8 cellular contexts compared by ENCODE assay signal in the genomic region with DNA sequence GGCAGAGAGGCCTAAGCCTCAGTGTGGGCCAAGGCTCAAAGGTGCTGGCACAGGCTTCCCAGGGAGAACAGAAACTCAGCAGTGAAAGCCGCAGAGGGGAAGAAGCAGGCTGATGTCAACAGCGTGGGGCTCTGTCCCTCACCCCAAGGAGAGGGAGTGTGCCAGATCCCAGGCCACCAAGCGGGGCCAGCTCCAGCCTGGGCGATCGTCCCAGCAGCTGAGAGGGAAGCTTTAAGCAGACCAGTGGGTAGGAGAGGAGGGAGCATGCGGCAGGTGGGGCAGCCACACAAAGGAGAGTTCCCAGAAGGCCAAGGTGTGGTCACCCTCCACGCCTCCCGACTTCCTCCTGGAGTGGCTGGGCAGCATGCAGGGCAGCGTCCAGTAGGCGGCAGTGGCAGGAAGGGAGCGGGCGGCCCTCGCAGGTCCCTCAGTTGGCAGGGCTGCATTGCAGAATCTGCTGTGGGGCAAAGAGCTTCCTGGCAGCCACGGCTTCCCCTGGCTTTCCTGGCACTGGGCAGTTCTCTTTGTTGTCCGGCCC. TPM values are rescaled to one million over a fixed set of nuclear protein-coding genes. Genes with fewer than 3 reads are reported as not detected.
DNase-seq lines count a peak whose midpoint lies in the region; ATAC-seq, FAIRE-seq and TF ChIP-seq lines count a peak whose summit lies in the region.

No MANE protein-coding gene starts in this region.

- WGBS in stomach, 5 donors = 12 to 43% (median 23%) methylated on average over 10 to 15 of the region's 15 CpGs

- TF ChIP-seq CTCF in kidney (IDR thresholded peaks at IDR 0.05; ENCODE audit: borderline replicate concordance, extremely low read depth, insufficient read depth) (peak; percentile 77), stomach (IDR thresholded peaks at IDR 0.05) (peak in 5 of 7 experiments; percentile 65 to 95 (median 69))

- no peaks in the 10 kb centered on the region for H3K27me3 Mint-ChIP-seq in activated CD4-positive, alpha-beta memory T cell treated with anti-CD3 and anti-CD28 coated beads, Interleukin-2, amount 10 ng/mL, durations not matched to agents 7 days and 5 days

- H3K4me3 ChIP-seq in kidney (ENCODE audit: low read length in 2 of 2) (no peak overlapping the region), stomach (peak overlapping the region in 2 of 4 donors; percentile 3 to 11)

- TF ChIP-seq EP300 in stomach (IDR thresholded peaks at IDR 0.05) = peak; percentile 14

- peak in 1 of 4 donors; percentile 17 for TF ChIP-seq POLR2A in stomach (IDR thresholded peaks at IDR 0.05)

- H3K9ac ChIP-seq in kidney (ENCODE audit: low read length in 2 of 2) = no peak overlapping the region

- no peaks in the 10 kb centered on the region for H3K9me3 ChIP-seq in kidney (ENCODE audit: control insufficient read depth in 1 of 2, low read length in 2 of 2)
- H3K9me3 ChIP-seq in stomach = no peaks in the 10 kb centered on the region

- intact Hi-C loops in kidney (cut with DNase I) (loop anchor here (10.0 kb wide), 1 partner anchor 60 kb away; no protein-coding TSS in a partner anchor), stomach (cut with DNase I; ENCODE audit: low total_unique reads) (no loop called here)

- peaks cover 72% of the 10 kb centered on the region for H3K4me1 Mint-ChIP-seq in activated CD4-positive, alpha-beta memory T cell treated with anti-CD3 and anti-CD28 coated beads, Interleukin-2, amount 10 ng/mL, durations not matched to agents 7 days and 5 days

- H3K4me1 ChIP-seq in kidney (ENCODE audit: control insufficient read depth in 1 of 2, insufficient read depth in 1 of 2, low read depth in 1 of 2, low read length in 2 of 2) (peaks cover 40 to 47% of the 10 kb centered on the region in 2 donors), stomach (peaks cover 81 to 91% (median 85%) of the 10 kb centered on the region in 4 donors)

- H3K4me3 Mint-ChIP-seq in activated CD4-positive, alpha-beta memory T cell treated with anti-CD3 and anti-CD28 coated beads, Interleukin-2, amount 10 ng/mL, durations not matched to agents 7 days and 5 days = no peak overlapping the region

- H3K27ac ChIP-seq in kidney (ENCODE audit: low read depth in 2 of 2, low read length in 2 of 2) = peak overlapping the region; percentile 85 to 87
- H3K27ac ChIP-seq in stomach = peak overlapping the region; percentile 87 to 97 (median 93)

- no peaks in the 10 kb centered on the region for H3K9me3 Mint-ChIP-seq in activated CD4-positive, alpha-beta memory T cell treated with anti-CD3 and anti-CD28 coated beads, Interleukin-2, amount 10 ng/mL, durations not matched to agents 7 days and 5 days

- H3K27me3 ChIP-seq in stomach = no peaks in the 10 kb centered on the region

- H3K36me3 Mint-ChIP-seq in activated CD4-positive, alpha-beta memory T cell treated with anti-CD3 and anti-CD28 coated beads, Interleukin-2, amount 10 ng/mL, durations not matched to agents 7 days and 5 days (ENCODE audit: low read depth) = peaks cover 58% of the 10 kb centered on the region

- DNase-seq in HT-29 (ENCODE audit: low spot score) (peak; percentile 93), kidney (peak; percentile 96), stomach (peak; percentile 96), SK-N-DZ (ENCODE audit: low spot score) (no peak), NCI-H146 (lab: John Stamatoyannopoulos, UW) (no peak), HPDE6-E6E7 (ENCODE audit: extremely low spot score) (no peak)
- no peak for DNase-seq in activated CD4-positive, alpha-beta memory T cell treated with anti-CD3 and anti-CD28 coated beads, Interleukin-2, amount 10 ng/mL, durations not matched to agents 7 days and 5 days

- CTCF ChIA-PET in activated CD4-positive, alpha-beta memory T cell treated with anti-CD3 and anti-CD28 coated beads, Interleukin-2, amount 10 ng/mL, durations not matched to agents 7 days and 5 days (lab: Charles Lee) = interaction anchor here (1.0 to 4.1 kb wide), 5 partner anchors 27 to 154 kb away, joined by 3 to 35 read pairs (median 20); no protein-coding TSS in a partner anchor

- no peak for FAIRE-seq in kidney (lab: Jason Lieb, UNC)

- H3K36me3 ChIP-seq in kidney (ENCODE audit: control insufficient read depth in 1 of 2, insufficient read depth in 2 of 2, low read length in 2 of 2) (peaks cover 0 to 3% of the 10 kb centered on the region in 2 donors), stomach (peaks cover 6 to 24% (median 21%) of the 10 kb centered on the region in 4 donors)

- peak overlapping the region; percentile 90 for H3K27ac Mint-ChIP-seq in activated CD4-positive, alpha-beta memory T cell treated with anti-CD3 and anti-CD28 coated beads, Interleukin-2, amount 10 ng/mL, durations not matched to agents 7 days and 5 days

- POLR2A ChIA-PET in activated CD4-positive, alpha-beta memory T cell treated with anti-CD3 and anti-CD28 coated beads, Interleukin-2, amount 10 ng/mL, durations not matched to agents 7 days and 5 days (lab: Charles Lee) = interaction anchor here (1.8 to 10.2 kb wide), 3 partner anchors 11 to 40 kb away, joined by 4 to 69 read pairs (median 12); a partner anchor contains a TSS

- ATAC-seq in GM18867 (IDR thresholded peaks at IDR 0.05; ENCODE audit: unreplicated experiment) = no peak

RNA-seq across cellular contexts. Expression of a gene that starts 6.0 kb away (rescaled TPM):
- total RNA-seq in HT-29 (2014; rRNA removed; shearing (Covaris generic)) = 225 and 231 TPM in 2 replicates
- total RNA-seq in activated CD4-positive, alpha-beta memory T cell treated with anti-CD3 and anti-CD28 coated beads, Interleukin-2, amount 10 ng/mL, durations not matched to agents 7 days and 5 days = 10 to 100 TPM; 63.6 to 64.0 TPM
- total RNA-seq in kidney (165 TPM), stomach (100 to 1,000 TPM in 1 of 5 donors, 10 to 100 TPM in 4; 28.6 to 219 (median 44.9) TPM)
- polyA plus RNA-seq in kidney (ENCODE audit: insufficient read depth, low read depth, low replicate concordance) (149 TPM), stomach (100 to 1,000 TPM in 1 of 3 donors, 10 to 100 TPM in 2; 36.0 to 151 (median 71.7) TPM)
- polyA plus RNA-seq in SK-N-DZ (2014; cell fraction: cytosol; rRNA removed) = 6.6 and 7.1 TPM in 2 replicates
- polyA plus RNA-seq in SK-N-DZ (2014; cell fraction: nucleus; rRNA removed) = 11.0 and 12.7 TPM in 2 replicates

RNA-seq across cellular contexts. Expression of a gene that starts 12.5 kb away (rescaled TPM):
- total RNA-seq in HT-29 (2014; rRNA removed; shearing (Covaris generic)) = 379 and 400 TPM in 2 replicates
- 100 to 1,000 TPM; 109 to 117 TPM for total RNA-seq in activated CD4-positive, alpha-beta memory T cell treated with anti-CD3 and anti-CD28 coated beads, Interleukin-2, amount 10 ng/mL, durations not matched to agents 7 days and 5 days
- total RNA-seq in kidney = 12.7 TPM
- polyA plus RNA-seq in kidney (ENCODE audit: insufficient read depth, low read depth, low replicate concordance) = 9.3 TPM
- 10 to 100 TPM in 4 of 5 donors, 1 to 10 TPM in 1; 4.5 to 35.6 (median 17.8) TPM for total RNA-seq in stomach
- 10 to 100 TPM in 2 of 3 donors, 1 to 10 TPM in 1; 8.7 to 38.1 (median 17.7) TPM for polyA plus RNA-seq in stomach
- polyA plus RNA-seq in SK-N-DZ (2014; cell fraction: cytosol; rRNA removed) = 77.3 and 87.6 TPM in 2 replicates
- 44.3 and 60.3 TPM in 2 replicates for polyA plus RNA-seq in SK-N-DZ (2014; cell fraction: nucleus; rRNA removed)

RNA-seq across cellular contexts. Expression of a gene that starts 12.8 kb away (rescaled TPM):
- total RNA-seq in HT-29 (2014; rRNA removed; shearing (Covaris generic)) = 36.6 and 45.1 TPM in 2 replicates
- 10 to 100 TPM in 1 of 2 experiments, 1 to 10 TPM in 1; 9.2 to 14.0 TPM for total RNA-seq in activated CD4-positive, alpha-beta memory T cell treated with anti-CD3 and anti-CD28 coated beads, Interleukin-2, amount 10 ng/mL, durations not matched to agents 7 days and 5 days
- total RNA-seq in kidney (63.9 TPM), stomach (100 to 1,000 TPM in 3 of 5 donors, 10 to 100 TPM in 2; 29.6 to 189 (median 109) TPM)
- polyA plus RNA-seq in kidney (ENCODE audit: insufficient read depth, low read depth, low replicate concordance) (118 TPM), stomach (10 to 100 TPM; 25.7 to 39.7 (median 27.2) TPM)
- 49.4 and 55.0 TPM in 2 replicates for polyA plus RNA-seq in SK-N-DZ (2014; cell fraction: cytosol; rRNA removed)
- polyA plus RNA-seq in SK-N-DZ (2014; cell fraction: nucleus; rRNA removed) = 43.4 and 56.3 TPM in 2 replicates

RNA-seq across cellular contexts. Expression of a gene that starts 28.2 kb away (rescaled TPM):
- 0.20 TPM in 1 of 2 replicates, not detected in the other for total RNA-seq in HT-29 (2014; rRNA removed; shearing (Covaris generic))
- total RNA-seq in activated CD4-positive, alpha-beta memory T cell treated with anti-CD3 and anti-CD28 coated beads, Interleukin-2, amount 10 ng/mL, durations not matched to agents 7 days and 5 days = not detected
- not detected for total RNA-seq in kidney
- not detected for polyA plus RNA-seq in kidney (ENCODE audit: insufficient read depth, low read depth, low replicate concordance)
- total RNA-seq in stomach = not detected
- polyA plus RNA-seq in stomach = under 1 TPM in 1 of 3 donors, not detected in 2; 0.08 TPM
- not detected in 2 replicates for polyA plus RNA-seq in SK-N-DZ (2014; cell fraction: cytosol; rRNA removed)
- polyA plus RNA-seq in SK-N-DZ (2014; cell fraction: nucleus; rRNA removed) = not detected in 2 replicates

RNA-seq across cellular contexts. Expression of a gene that starts 39.7 kb away (rescaled TPM):
- total RNA-seq in HT-29 (2014; rRNA removed; shearing (Covaris generic)) = 78.3 and 114 TPM in 2 replicates
- 10 to 100 TPM; 86.1 to 86.5 TPM for total RNA-seq in activated CD4-positive, alpha-beta memory T cell treated with anti-CD3 and anti-CD28 coated beads, Interleukin-2, amount 10 ng/mL, durations not matched to agents 7 days and 5 days
- 1.7 TPM for total RNA-seq in kidney
- 0.26 TPM for polyA plus RNA-seq in kidney (ENCODE audit: insufficient read depth, low read depth, low replicate concordance)
- 10 to 100 TPM in 1 of 5 donors, 1 to 10 TPM in 3, not detected in 1; 3.9 to 10.5 (median 5.4) TPM for total RNA-seq in stomach
- polyA plus RNA-seq in stomach = 10 to 100 TPM in 2 of 3 donors, 1 to 10 TPM in 1; 3.4 to 10.3 (median 10.1) TPM
- 200 and 212 TPM in 2 replicates for polyA plus RNA-seq in SK-N-DZ (2014; cell fraction: cytosol; rRNA removed)
- polyA plus RNA-seq in SK-N-DZ (2014; cell fraction: nucleus; rRNA removed) = 123 and 127 TPM in 2 replicates

Comparison
In these comparisons a context has a peak if more than half of its experiments do, and no peak if none do; other contexts are left out.
1. DNase-seq: peak in HT-29 (single experiment), kidney (single experiment) and stomach (single experiment); none in activated CD4-positive, alpha-beta memory T cell treated with anti-CD3 and anti-CD28 coated beads, Interleukin-2, amount 10 ng/mL, durations not matched to agents 7 days and 5 days (single experiment), SK-N-DZ (single experiment), NCI-H146 (single experiment) and HPDE6-E6E7 (single experiment).